In genomic region chr9:110076894-110077725, GRCh38 we compare ENCODE assay signal across 14 cellular contexts.
DNase-seq lines count a peak whose midpoint lies in the region; ATAC-seq and TF ChIP-seq lines count a peak whose summit lies in the region.
"Had no signal": no experiment of that assay in that cellular context is flagged by ENCODE, and none has a peak within 500 bp of the region (broad histone marks: within the 10 kb centered on the region; RNA-seq: fewer than 3 reads in every experiment).

No MANE protein-coding gene starts in this region.

- POLR2A ChIA-PET in SK-N-SH (lab: Yijun Ruan, JAX): no interaction called here

- intact Hi-C loops in activated CD4-positive, alpha-beta T cell treated with anti-CD3 and anti-CD28 coated beads, Interleukin-2, amount 10 ng/mL, durations not matched to agents 24 days and 14 days (cut with micrococcal nuclease): no loop called here

- H3K4me3 ChIP-seq in SK-N-SH (ENCODE audit: low read depth in 2 of 2, low read length in 1 of 2) (no peak overlapping the region), fibroblast of lung (replicated peaks in 1 of 4; ENCODE audit: control extremely low read depth in 1 of 4, insufficient read depth in 1 of 4, low read depth in 3 of 4, low read length in 4 of 4) (no peak overlapping the region), subcutaneous abdominal adipose tissue (ENCODE audit: low read depth in 1 of 5, low read length in 5 of 5) (no peak overlapping the region)
- H3K4me3 ChIP-seq: thyroid gland had no signal

- H2AFZ ChIP-seq in SK-N-SH (ENCODE audit: low read depth): no peak overlapping the region
- no peak overlapping the region for H2AFZ ChIP-seq in fibroblast of lung (ENCODE audit: low read length)

- 88% methylated on average over 13 of the region's 13 CpGs for WGBS in SK-N-SH (ENCODE audit: low lambda C conversion rate)

- peak overlapping the region in 1 of 2 experiments; percentile 3; a peak in 1 of 4 replicates for H3K27ac ChIP-seq in SK-N-SH (ENCODE audit: low read depth in 2 of 2, low read length in 1 of 2)
- H3K27ac ChIP-seq in fibroblast of lung (ENCODE audit: insufficient read depth, low read length): peak overlapping the region; percentile 26
- peak overlapping the region; percentile 58 for H3K27ac ChIP-seq in subcutaneous abdominal adipose tissue (ENCODE audit: low read depth, low read length)
- H3K27ac ChIP-seq: thyroid gland had no signal

- peaks cover 24% of the 10 kb centered on the region for H3K36me3 Mint-ChIP-seq in activated CD4-positive, alpha-beta T cell treated with anti-CD3 and anti-CD28 coated beads, Interleukin-2, amount 10 ng/mL, durations not matched to agents 24 days and 14 days (ENCODE audit: low read depth)

- no peaks in the 10 kb centered on the region for H3K27me3 ChIP-seq in SK-N-SH (ENCODE audit: insufficient read depth)
- H3K27me3 ChIP-seq in fibroblast of lung (ENCODE audit: control insufficient read depth, insufficient read depth, low read length): no peaks in the 10 kb centered on the region
- no peaks in the 10 kb centered on the region for H3K27me3 ChIP-seq in subcutaneous abdominal adipose tissue (ENCODE audit: control insufficient read depth in 5 of 5, insufficient read depth in 4 of 5, low read length in 5 of 5)
- H3K27me3 ChIP-seq: thyroid gland had no signal

- H3K4me1 ChIP-seq in SK-N-SH (ENCODE audit: control insufficient read depth in 1 of 2, insufficient read depth in 2 of 2, low read depth in 1 of 2, low read length in 1 of 2): peaks cover 0 to 35% of the 10 kb centered on the region in 2 experiments
- H3K4me1 ChIP-seq in fibroblast of lung (ENCODE audit: control insufficient read depth, extremely low read depth, insufficient read depth, low read length): peaks cover 22% of the 10 kb centered on the region
- H3K4me1 ChIP-seq in subcutaneous abdominal adipose tissue (ENCODE audit: control insufficient read depth in 5 of 5, insufficient read depth in 5 of 5, low read length in 5 of 5): peaks cover 0 to 37% (median 17%) of the 10 kb centered on the region in 5 donors

- no peak for ATAC-seq in GM21515 (IDR thresholded peaks at IDR 0.05; ENCODE audit: unreplicated experiment)
- ATAC-seq: Right ventricle myocardium inferior had no signal

- no peak overlapping the region for H3K4me2 ChIP-seq in SK-N-SH
- peak overlapping the region; percentile 37 for H3K4me2 ChIP-seq in fibroblast of lung (ENCODE audit: extremely low read depth, insufficient read depth, low read length)

- no peak overlapping the region for H3K4me3 Mint-ChIP-seq in activated CD4-positive, alpha-beta T cell treated with anti-CD3 and anti-CD28 coated beads, Interleukin-2, amount 10 ng/mL, durations not matched to agents 24 days and 14 days

- H3K27ac Mint-ChIP-seq in activated CD4-positive, alpha-beta T cell treated with anti-CD3 and anti-CD28 coated beads, Interleukin-2, amount 10 ng/mL, durations not matched to agents 24 days and 14 days: peak overlapping the region; percentile 25

- no peaks in the 10 kb centered on the region for H3K9me3 ChIP-seq in SK-N-SH
- no peaks in the 10 kb centered on the region for H3K9me3 ChIP-seq in fibroblast of lung (ENCODE audit: control insufficient read depth, insufficient read depth, low read depth, low read length)
- H3K9me3 ChIP-seq in subcutaneous abdominal adipose tissue (ENCODE audit: control insufficient read depth in 5 of 5, low read length in 5 of 5): no peaks in the 10 kb centered on the region
- H3K9me3 ChIP-seq: thyroid gland had no signal

- H3K9ac ChIP-seq in SK-N-SH (no peak overlapping the region), fibroblast of lung (ENCODE audit: insufficient read depth, low read length) (no peak overlapping the region), subcutaneous abdominal adipose tissue (ENCODE audit: low read length in 5 of 5) (no peak overlapping the region)

- H3K9me3 Mint-ChIP-seq in activated CD4-positive, alpha-beta T cell treated with anti-CD3 and anti-CD28 coated beads, Interleukin-2, amount 10 ng/mL, durations not matched to agents 24 days and 14 days: no peaks in the 10 kb centered on the region

- peaks cover 0 to 5% of the 10 kb centered on the region in 2 experiments for H3K36me3 ChIP-seq in SK-N-SH (replicated peaks in 1 of 2; ENCODE audit: control insufficient read depth in 1 of 2, insufficient read depth in 2 of 2, low read length in 1 of 2)
- no peaks in the 10 kb centered on the region for H3K36me3 ChIP-seq in fibroblast of lung (ENCODE audit: control insufficient read depth, insufficient read depth, low read length)
- H3K36me3 ChIP-seq in subcutaneous abdominal adipose tissue (ENCODE audit: control insufficient read depth in 5 of 5, insufficient read depth in 5 of 5, low read length in 5 of 5): peaks cover 0 to 3% (median 0%) of the 10 kb centered on the region in 5 donors
- H3K36me3 ChIP-seq: thyroid gland had no signal

- no peaks in the 10 kb centered on the region for H3K9me2 ChIP-seq in SK-N-SH

- H4K20me1 ChIP-seq in SK-N-SH (ENCODE audit: insufficient read depth) (peaks cover 92% of the 10 kb centered on the region), fibroblast of lung (ENCODE audit: control insufficient read depth, extremely low read depth, insufficient read depth, low read length) (peaks cover 6% of the 10 kb centered on the region)

- H3K4me1 Mint-ChIP-seq in activated CD4-positive, alpha-beta T cell treated with anti-CD3 and anti-CD28 coated beads, Interleukin-2, amount 10 ng/mL, durations not matched to agents 24 days and 14 days: peaks cover 37% of the 10 kb centered on the region

- TF ChIP-seq CTCF in SK-N-SH (IDR thresholded peaks at IDR 0.05) (no peak), fibroblast of lung (conservative IDR thresholded peaks at IDR 0.05 in 1 of 2, IDR thresholded peaks at IDR 0.05 in 1 of 2; ENCODE audit: low read depth in 1 of 2, low read length in 2 of 2) (no peak)

- no peak for TF ChIP-seq RAD21 in SK-N-SH (IDR thresholded peaks at IDR 0.05; ENCODE audit: low read length)

- DNase-seq in activated CD4-positive, alpha-beta T cell treated with anti-CD3 and anti-CD28 coated beads, Interleukin-2, amount 10 ng/mL, durations not matched to agents 24 days and 14 days: no peak
- DNase-seq in activated CD4-positive, alpha-beta T cell treated with anti-CD3 and anti-CD28 coated beads, Interleukin-2, amount 50 U/mL, for 1 hour: no peak
- DNase-seq in SK-N-SH: no peak
- peak; percentile 64 to 94 for DNase-seq in fibroblast of lung (ENCODE audit: low read depth in 2 of 2)
- DNase-seq in middle frontal gyrus (ENCODE audit: extremely low spot score, low spot score): no peak
- DNase-seq in stimulated activated CD8-positive, alpha-beta memory T cell treated with anti-CD3 and anti-CD28 coated beads, Interleukin-4, amount 100 ng/mL, for 48 hours: no peak
- DNase-seq: activated CD8-positive, alpha-beta memory T cell treated with anti-CD3 and anti-CD28 coated beads, Interleukin-2, amount 50 U/mL, for 48 hours; amygdala; DND-41; NCI-H446 treated with DMSO at 0.1 percent for 48 hours; thyroid gland had no signal

- no peak for TF ChIP-seq EP300 in SK-N-SH (IDR thresholded peaks at IDR 0.05; ENCODE audit: borderline replicate concordance in 1 of 2, low read depth in 1 of 2, low read length in 1 of 2)

- H3K79me2 ChIP-seq in SK-N-SH (ENCODE audit: insufficient read depth) (peaks cover 99% of the 10 kb centered on the region), fibroblast of lung (ENCODE audit: control insufficient read depth, insufficient read depth, low read length) (peaks cover 96% of the 10 kb centered on the region)

- no peaks in the 10 kb centered on the region for H3F3A ChIP-seq in SK-N-SH (replicated peaks; ENCODE audit: insufficient read depth)

- CTCF ChIA-PET in SK-N-SH (lab: Yijun Ruan, JAX): interaction anchor here (0.9 kb wide), 1 partner anchor 10 kb away, joined by 3 read pairs; no protein-coding TSS in a partner anchor

- no peaks in the 10 kb centered on the region for H3K27me3 Mint-ChIP-seq in activated CD4-positive, alpha-beta T cell treated with anti-CD3 and anti-CD28 coated beads, Interleukin-2, amount 10 ng/mL, durations not matched to agents 24 days and 14 days

TF ChIP-seq in SK-N-SH, 30 proteins besides CTCF, POLR2A, EP300 and RAD21:
- 0 out of 2 replicates have a peak, but pooled peaks have one; percentile 20 for TF ChIP-seq SIN3A (IDR thresholded peaks at IDR 0.05; ENCODE audit: borderline replicate concordance, low read depth, low read length)
- no peak for TF ChIP-seq NRF1 (IDR thresholded peaks at IDR 0.05; ENCODE audit: low read depth, low read length)
- TF ChIP-seq FOSL2 (IDR thresholded peaks at IDR 0.05; ENCODE audit: borderline replicate concordance, low read depth): peak; percentile 48; the same call in 1 of the 2 replicates
TF ChIP-seq in SK-N-SH: peak in this region for 2.

Comparison
In these comparisons a context has a peak if more than half of its experiments do, and no peak if none do; other contexts are left out.
1. DNase-seq: peak in fibroblast of lung (2 of 2); none in activated CD4-positive, alpha-beta T cell treated with anti-CD3 and anti-CD28 coated beads, Interleukin-2, amount 10 ng/mL, durations not matched to agents 24 days and 14 days (single experiment), activated CD4-positive, alpha-beta T cell treated with anti-CD3 and anti-CD28 coated beads, Interleukin-2, amount 50 U/mL, for 1 hour (single experiment), SK-N-SH (single experiment), middle frontal gyrus (single experiment) and stimulated activated CD8-positive, alpha-beta memory T cell treated with anti-CD3 and anti-CD28 coated beads, Interleukin-4, amount 100 ng/mL, for 48 hours (single experiment).